8 cellular contexts compared by ENCODE assay signal in the genomic region with DNA sequence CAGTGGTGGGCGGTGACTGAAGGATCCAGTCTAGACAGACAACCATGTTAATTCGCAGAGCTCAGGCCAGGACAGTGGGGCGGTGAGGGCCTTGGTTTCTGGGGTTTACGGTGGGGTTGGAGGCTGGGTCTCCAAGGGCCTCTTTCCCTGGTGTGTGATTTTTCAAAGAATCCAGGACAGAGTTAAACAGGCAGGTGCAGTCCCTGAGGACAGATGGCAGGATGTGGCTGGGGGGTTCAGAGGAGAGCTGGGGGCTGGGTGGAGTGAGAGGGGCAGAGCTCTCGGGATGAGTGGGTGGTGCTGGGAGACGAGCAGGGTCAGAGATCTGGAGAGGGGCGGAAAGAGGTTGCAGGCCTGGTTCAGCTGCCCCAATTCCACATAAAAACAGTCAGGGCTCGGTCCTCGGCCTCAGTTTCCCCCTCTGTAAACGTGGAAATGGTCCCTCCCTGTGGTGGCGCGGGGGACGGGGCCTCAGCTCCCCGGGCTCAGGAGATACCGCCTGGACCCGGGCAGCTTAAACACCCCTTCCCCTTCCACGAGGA.
A peak's percentile ranks its signal among the peaks of the same experiment; 100 is the strongest.
DNase-seq lines count a peak whose midpoint lies in the region; ATAC-seq and TF ChIP-seq lines count a peak whose summit lies in the region.

No MANE protein-coding gene starts in this region.

- no peaks in the 10 kb centered on the region for H3K27me3 ChIP-seq in PC-3 (ENCODE audit: low read length)

- H3K4me2 ChIP-seq in PC-3 (ENCODE audit: low read length): peak overlapping the region; percentile 86

- no peaks in the 10 kb centered on the region for H4K20me1 ChIP-seq in PC-3 (ENCODE audit: low read length)

- H3K79me2 ChIP-seq in PC-3 (ENCODE audit: low read length): no peaks in the 10 kb centered on the region

- ATAC-seq in GM19452 (IDR thresholded peaks at IDR 0.05; ENCODE audit: unreplicated experiment): peak; percentile 12
- peak; percentile 10 for ATAC-seq in PC-3
- ATAC-seq in HG02610 (IDR thresholded peaks at IDR 0.05; ENCODE audit: unreplicated experiment): no peak

- POLR2A ChIA-PET in PC-3 (lab: Charles Lee; ENCODE audit: unreplicated experiment): interaction anchor here (0.6 kb wide), 1 partner anchor 628 kb away, joined by 3 read pairs; no protein-coding TSS in a partner anchor

- no peaks in the 10 kb centered on the region for H3K9me2 ChIP-seq in PC-3 (replicated peaks; ENCODE audit: low read length)

- no peak for DNase-seq in PC-3
- DNase-seq in fibroblast of mammary gland (ENCODE audit: low read depth): no peak
- DNase-seq in skeletal muscle cell (ENCODE audit: low read depth): no peak
- DNase-seq in cerebellar nuclear complex (lab: John Stamatoyannopoulos, UW): no peak
- no peak for DNase-seq in COLO829 (ENCODE audit: low spot score)
- DNase-seq in ureter (ENCODE audit: low spot score): no peak

- H3F3A ChIP-seq in PC-3 (ENCODE audit: low read length, unreplicated experiment): no peaks in the 10 kb centered on the region

- H2AFZ ChIP-seq in PC-3 (ENCODE audit: low read length): peak overlapping the region; percentile 89

- H3K9me3 ChIP-seq in PC-3 (ENCODE audit: low read length): no peaks in the 10 kb centered on the region

- BruUV-seq in PC-3 (replicated peaks; lab: Mats Ljungman, UMichigan): no TSS peak

- TF ChIP-seq CTCF in PC-3 (conservative IDR thresholded peaks at IDR 0.05; ENCODE audit: low read depth, low read length): no peak
- TF ChIP-seq CTCF in fibroblast of mammary gland (conservative IDR thresholded peaks at IDR 0.05; ENCODE audit: control insufficient read depth, insufficient read depth, low read depth, low read length): no peak

- intact Hi-C loops in PC-3 (cut with micrococcal nuclease): loop anchor here (2.0 to 10.0 kb wide), 2 partner anchors 223 to 817 kb away; no protein-coding TSS in a partner anchor

- H3K27ac ChIP-seq in PC-3 (ENCODE audit: low read length): no peak overlapping the region

- H3K36me3 ChIP-seq in PC-3 (ENCODE audit: low read depth, low read length): no peaks in the 10 kb centered on the region

- CTCF ChIA-PET in PC-3 (lab: Charles Lee): interaction anchor here (0.6 kb wide), 2 partner anchors 497 to 969 kb away, joined by 3 to 9 read pairs; no protein-coding TSS in a partner anchor

- peaks cover 8% of the 10 kb centered on the region for H3K4me1 ChIP-seq in PC-3 (ENCODE audit: insufficient read depth, low read length)

- H3K4me3 ChIP-seq in PC-3 (ENCODE audit: low read length) (peak overlapping the region; percentile 72), fibroblast of mammary gland (ENCODE audit: control insufficient read depth, low read depth, low read length) (peak overlapping the region; percentile 53), skeletal muscle cell (ENCODE audit: low read depth, low read length) (peak overlapping the region; percentile 58)

- H3K9ac ChIP-seq in PC-3 (ENCODE audit: low read length): 0 out of 2 replicates have a peak overlapping the region, but pooled peaks have one; percentile 78
